Comparison of ENCODE assay signal across 8 cellular contexts in genomic region chr17:42680331-42680808, GRCh38. TPM values are rescaled to one million over a fixed set of nuclear protein-coding genes. Genes with fewer than 3 reads are reported as not detected.
DNase-seq lines count a peak whose midpoint lies in the region; ATAC-seq and TF ChIP-seq lines count a peak whose summit lies in the region.

No MANE protein-coding gene starts in this region.

- no peak for TF ChIP-seq EP300 in tibial nerve (IDR thresholded peaks at IDR 0.05)

- no peaks in the 10 kb centered on the region for H3K27me3 ChIP-seq in tibial nerve

- H3K27ac Mint-ChIP-seq in activated naive CD4-positive, alpha-beta T cell treated with anti-CD3 and anti-CD28 coated beads, Interleukin-2, amount 10 ng/mL, durations not matched to agents 7 days and 5 days = peak overlapping the region; percentile 93
- peak overlapping the region; percentile 67 for H3K27ac Mint-ChIP-seq in activated B cell treated with CpG ODN at 0.5 μM for 24 hours

- no peaks in the 10 kb centered on the region for H3K9me3 ChIP-seq in tibial nerve

- intact Hi-C loops in activated B cell treated with CpG ODN at 0.5 μM for 24 hours (cut with micrococcal nuclease) = loop anchor here (5.0 kb wide), 1 partner anchor 42 kb away; no protein-coding TSS in a partner anchor

- H3K9me3 Mint-ChIP-seq in activated naive CD4-positive, alpha-beta T cell treated with anti-CD3 and anti-CD28 coated beads, Interleukin-2, amount 10 ng/mL, durations not matched to agents 7 days and 5 days = no peaks in the 10 kb centered on the region
- no peaks in the 10 kb centered on the region for H3K9me3 Mint-ChIP-seq in activated B cell treated with CpG ODN at 0.5 μM for 24 hours

- H3K4me3 ChIP-seq in tibial nerve = peak overlapping the region; percentile 46 to 98 (median 56)

- no peak for DNase-seq in activated naive CD4-positive, alpha-beta T cell treated with anti-CD3 and anti-CD28 coated beads, Interleukin-2, amount 10 ng/mL, durations not matched to agents 7 days and 5 days
- no peak for DNase-seq in activated naive CD4-positive, alpha-beta T cell treated with Interleukin-2 at 50 U/mL for 16 hours
- no peak for DNase-seq in activated B cell treated with CpG ODN at 0.5 μM for 24 hours
- DNase-seq in kidney glomerular epithelial cell (lab: John Stamatoyannopoulos, UW) = peak; percentile 30
- peak in 1 of 2 donors; percentile 54 for DNase-seq in tibial nerve (ENCODE audit: low spot score in 2 of 2)
- no peak for DNase-seq in HEK293T (ENCODE audit: extremely low spot score)
- no peak for DNase-seq in activated CD8-positive, alpha-beta memory T cell treated with anti-CD3 and anti-CD28 coated beads for 24 hours

- H3K27me3 Mint-ChIP-seq in activated naive CD4-positive, alpha-beta T cell treated with anti-CD3 and anti-CD28 coated beads, Interleukin-2, amount 10 ng/mL, durations not matched to agents 7 days and 5 days = peaks cover 75% of the 10 kb centered on the region
- H3K27me3 Mint-ChIP-seq in activated B cell treated with CpG ODN at 0.5 μM for 24 hours = peaks cover 6% of the 10 kb centered on the region

- H3K4me3 Mint-ChIP-seq in activated naive CD4-positive, alpha-beta T cell treated with anti-CD3 and anti-CD28 coated beads, Interleukin-2, amount 10 ng/mL, durations not matched to agents 7 days and 5 days = peak overlapping the region; percentile 29
- peak overlapping the region; percentile 78 for H3K4me3 Mint-ChIP-seq in activated B cell treated with CpG ODN at 0.5 μM for 24 hours

- CTCF ChIA-PET in activated naive CD4-positive, alpha-beta T cell treated with anti-CD3 and anti-CD28 coated beads, Interleukin-2, amount 10 ng/mL, durations not matched to agents 7 days and 5 days (lab: Charles Lee) = interaction anchor here (0.7 to 6.0 kb wide), 13 partner anchors 11 to 145 kb away, joined by 3 to 61 read pairs (median 3); partner anchors contain the start of genes PSMC3IP, RETREG3 and TUBG1
- CTCF ChIA-PET in activated B cell treated with CpG ODN at 0.5 μM for 24 hours (lab: Charles Lee) = interaction anchor here (1.0 to 4.6 kb wide), 7 partner anchors 10 to 102 kb away, joined by 3 to 53 read pairs (median 4); partner anchors contain the start of genes PSMC3IP and VPS25
- CTCF ChIA-PET in HEK293T (lab: Yijun Ruan, JAX) = interaction anchor here (0.5 to 3.9 kb wide), 15 partner anchors 10 to 220 kb away, joined by 3 to 43 read pairs (median 3); partner anchors contain the start of genes G6PC1, NAGLU and PSMC3IP

- TF ChIP-seq CTCF in activated B cell treated with CpG ODN at 0.5 μM for 24 hours (IDR thresholded peaks at IDR 0.05) = no peak
- TF ChIP-seq CTCF in tibial nerve (IDR thresholded peaks at IDR 0.05) = no peak

- POLR2A ChIA-PET in activated B cell treated with CpG ODN at 0.5 μM for 24 hours (lab: Charles Lee) = interaction anchor here (0.6 to 5.5 kb wide), 7 partner anchors 13 to 102 kb away, joined by 3 to 43 read pairs (median 3); partner anchors contain the start of genes PSMC3IP, RETREG3, TUBG1 and TUBG2
- POLR2A ChIA-PET in HEK293T (lab: Yijun Ruan, JAX) = interaction anchor here (0.7 to 6.5 kb wide), 14 partner anchors 10 to 688 kb away, joined by 3 to 122 read pairs (median 4); partner anchors contain the start of genes MLX, NAGLU, PSMC3IP and RETREG3

- peaks cover 0 to 7% (median 0%) of the 10 kb centered on the region in 3 donors for H3K36me3 ChIP-seq in tibial nerve

- TF ChIP-seq POLR2A in tibial nerve (IDR thresholded peaks at IDR 0.05) = no peak

- peak overlapping the region; percentile 83 to 97 (median 94) for H3K27ac ChIP-seq in tibial nerve

- H3K4me1 Mint-ChIP-seq in activated naive CD4-positive, alpha-beta T cell treated with anti-CD3 and anti-CD28 coated beads, Interleukin-2, amount 10 ng/mL, durations not matched to agents 7 days and 5 days = peaks cover 66% of the 10 kb centered on the region
- H3K4me1 Mint-ChIP-seq in activated B cell treated with CpG ODN at 0.5 μM for 24 hours = peaks cover 68% of the 10 kb centered on the region

- peaks cover 3% of the 10 kb centered on the region for H3K36me3 Mint-ChIP-seq in activated naive CD4-positive, alpha-beta T cell treated with anti-CD3 and anti-CD28 coated beads, Interleukin-2, amount 10 ng/mL, durations not matched to agents 7 days and 5 days
- H3K36me3 Mint-ChIP-seq in activated B cell treated with CpG ODN at 0.5 μM for 24 hours (ENCODE audit: low read depth) = no peaks in the 10 kb centered on the region

- WGBS in tibial nerve, 2 donors = 37 to 43% methylated on average over 18 to 20 of the region's 20 CpGs

- H3K4me1 ChIP-seq in tibial nerve = peaks cover 4 to 75% (median 52%) of the 10 kb centered on the region in 4 donors

- ATAC-seq in activated B cell treated with CpG ODN at 0.5 μM for 24 hours (ENCODE audit: low read depth) (no peak), GM18873 (IDR thresholded peaks at IDR 0.05; ENCODE audit: low FRiP score, unreplicated experiment) (no peak)

TF ChIP-seq in HEK293T, 16 proteins besides CTCF, POLR2A, EP300 and RAD21:
- no peak for TF ChIP-seq ZNF384 (IDR thresholded peaks at IDR 0.05)
- TF ChIP-seq FOXM1 (IDR thresholded peaks at IDR 0.05; ENCODE audit: borderline replicate concordance) = no peak
- no peak for TF ChIP-seq LEF1 (IDR thresholded peaks at IDR 0.05; ENCODE audit: borderline replicate concordance)
- no peak for TF ChIP-seq PKNOX1 (IDR thresholded peaks at IDR 0.05)
- TF ChIP-seq FOXA1 (IDR thresholded peaks at IDR 0.05) = no peak
- TF ChIP-seq ELF4 (IDR thresholded peaks at IDR 0.05) = no peak
- no peak for TF ChIP-seq FOXK2 (IDR thresholded peaks at IDR 0.05)

RNA-seq across cellular contexts. Expression of gene CCR10, which starts 1.3 kb away (rescaled TPM):
- total RNA-seq in activated B cell treated with CpG ODN at 0.5 μM for 24 hours (1.2 and 1.4 TPM in 2 replicates), tibial nerve (10 to 100 TPM in 1 of 4 donors, 1 to 10 TPM in 3; 3.7 to 11.1 (median 7.1) TPM)

RNA-seq across cellular contexts. Expression of gene CNTNAP1, which starts 2.0 kb away (rescaled TPM):
- total RNA-seq in activated B cell treated with CpG ODN at 0.5 μM for 24 hours (16.4 and 21.3 TPM in 2 replicates), tibial nerve (10 to 100 TPM in 2 of 4 donors, 1 to 10 TPM in 2; 6.3 to 21.0 (median 12.6) TPM)

RNA-seq across cellular contexts. Expression of gene PLEKHH3, which starts 3.6 kb away (rescaled TPM):
- total RNA-seq in activated B cell treated with CpG ODN at 0.5 μM for 24 hours (0.80 and 1.4 TPM in 2 replicates), tibial nerve (10 to 100 TPM; 32.4 to 57.7 (median 46.1) TPM)

RNA-seq across cellular contexts. Expression of gene TUBG2, which starts 21.3 kb away (rescaled TPM):
- total RNA-seq in activated B cell treated with CpG ODN at 0.5 μM for 24 hours = 8.6 and 9.4 TPM in 2 replicates
- 10 to 100 TPM; 48.2 to 92.4 (median 77.6) TPM for total RNA-seq in tibial nerve

Comparison
In these comparisons a context has a peak if more than half of its experiments do, and no peak if none do; other contexts are left out.
1. RNA of gene PLEKHH3, which starts 3.6 kb away (total RNA-seq): 32.4 to 57.7 TPM in tibial nerve; 0.80 to 1.4 TPM in activated B cell treated with CpG ODN at 0.5 μM for 24 hours; every median in the first group is over 10 times any median in the second.